ENCODE assay signal across 1 cellular context in the genomic region with DNA sequence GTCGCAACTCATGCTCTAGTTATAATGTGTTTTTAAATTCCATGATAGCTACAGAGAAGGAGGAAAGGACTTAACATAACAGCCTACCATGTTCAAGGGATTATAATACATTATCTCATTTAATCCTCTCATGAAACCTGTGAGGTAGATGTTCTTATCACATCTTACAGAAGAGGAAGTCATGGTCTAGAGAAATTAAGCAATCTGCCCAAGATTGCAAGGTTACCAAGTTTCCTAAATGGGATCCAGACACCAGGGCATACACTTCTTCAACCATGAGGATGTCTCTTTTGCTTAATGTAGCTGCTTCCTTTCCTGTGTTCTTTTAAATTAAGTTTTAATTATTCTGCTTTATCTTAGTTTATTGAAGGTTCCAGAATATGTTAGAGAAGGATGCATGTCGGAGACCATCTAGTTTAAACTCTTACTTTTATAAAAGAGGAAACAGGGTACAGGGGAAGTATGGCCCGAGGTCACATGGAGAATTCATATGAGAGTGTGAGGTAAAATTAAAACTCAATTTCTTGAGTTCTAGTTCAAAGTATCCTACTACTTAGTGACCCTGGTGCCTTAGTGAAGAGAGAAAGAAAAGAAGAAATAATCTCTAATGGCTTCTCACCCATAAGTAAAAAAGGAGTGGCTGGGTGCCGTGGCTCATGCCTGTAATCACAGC.
TF ChIP-seq lines count a peak whose summit lies in the region.

No MANE protein-coding gene starts in this region.

TF ChIP-seq in K562, 482 proteins besides CTCF, POLR2A, EP300 and RAD21 (continues in another document):
- TF ChIP-seq STAG1 (CRISPR knock-in tag; IDR thresholded peaks at IDR 0.05; ENCODE audit: borderline replicate concordance) (no peak), CHD2 (IDR thresholded peaks at IDR 0.05; ENCODE audit: low read depth, low read length) (no peak), FOXK2 (conservative IDR thresholded peaks at IDR 0.05 in 1 of 2, IDR thresholded peaks at IDR 0.05 in 1 of 2; ENCODE audit: low read depth in 2 of 2) (no peak), ZFPM2 (CRISPR knock-in tag; IDR thresholded peaks at IDR 0.05) (no peak), RBM25 (IDR thresholded peaks at IDR 0.05; ENCODE audit: low read depth, low read length, severe bottlenecking) (no peak), ESRRA (IDR thresholded peaks at IDR 0.05; ENCODE audit: borderline replicate concordance, low read depth) (no peak), ZNF24 (IDR thresholded peaks at IDR 0.05) (no peak), TAF7 (tag; IDR thresholded peaks at IDR 0.05) (no peak), HDGF (IDR thresholded peaks at IDR 0.05) (no peak), ZKSCAN8 (CRISPR knock-in tag; IDR thresholded peaks at IDR 0.05) (no peak), SPI1 (IDR thresholded peaks at IDR 0.05; ENCODE audit: borderline replicate concordance, low read depth, low read length) (peak; percentile 86), DDX20 (tag; IDR thresholded peaks at IDR 0.05; ENCODE audit: low read depth) (no peak), SRSF9 (IDR thresholded peaks at IDR 0.05; ENCODE audit: borderline replicate concordance, low read depth, low read length) (no peak), KLF13 (tag; IDR thresholded peaks at IDR 0.05; ENCODE audit: borderline replicate concordance, low read depth) (no peak), SRF (CRISPR knock-in tag; IDR thresholded peaks at IDR 0.05) (no peak), RBFOX2 (IDR thresholded peaks at IDR 0.05; ENCODE audit: low read depth, low read length) (no peak), HNRNPL (IDR thresholded peaks at IDR 0.05; ENCODE audit: low read depth, low read length) (no peak), PCBP2 (IDR thresholded peaks at IDR 0.05; ENCODE audit: low read depth, low read length, poor library complexity, severe bottlenecking) (no peak), U2AF2 (optimal IDR thresholded peaks at IDR 0.05; ENCODE audit: low read depth, low read length) (no peak), MTA1 (IDR thresholded peaks at IDR 0.05; ENCODE audit: borderline replicate concordance) (peak; percentile 53; the same call in 1 of the 2 replicates), TAL1 (IDR thresholded peaks at IDR 0.05) (peak; percentile 44), ZKSCAN1 (IDR thresholded peaks at IDR 0.05; ENCODE audit: low read depth, low read length) (no peak), FOXP1 (CRISPR knock-in tag; IDR thresholded peaks at IDR 0.05) (no peak), MYC (IDR thresholded peaks at IDR 0.05; ENCODE audit: low read depth, low read length) (no peak), MYC (CRISPR knock-in tag; IDR thresholded peaks at IDR 0.05; ENCODE audit: borderline replicate concordance, low read depth) (no peak), CBFA2T2 (conservative IDR thresholded peaks at IDR 0.05) (peak; percentile 45), ZEB2 (IDR thresholded peaks at IDR 0.05) (peak; percentile 45; the same call in 1 of the 2 replicates), TARDBP (IDR thresholded peaks at IDR 0.05) (no peak), PCBP1 (IDR thresholded peaks at IDR 0.05; ENCODE audit: low read depth, low read length, poor library complexity, severe bottlenecking) (no peak), HSF4 (CRISPR knock-in tag; IDR thresholded peaks at IDR 0.05; ENCODE audit: borderline replicate concordance) (no peak), TCF7 (IDR thresholded peaks at IDR 0.05; ENCODE audit: borderline replicate concordance) (no peak), RCOR1 (IDR thresholded peaks at IDR 0.05; ENCODE audit: borderline replicate concordance in 1 of 2, low read depth in 2 of 2, low read length in 2 of 2) (peak in 1 of 2 experiments; percentile 52; a peak in 1 of 4 replicates), CBX2 (IDR thresholded peaks at IDR 0.05; ENCODE audit: insufficient read depth, low read length, poor library complexity, severe bottlenecking) (no peak), KDM2B (CRISPR knock-in tag; IDR thresholded peaks at IDR 0.05) (no peak), BCOR (IDR thresholded peaks at IDR 0.05) (no peak)
- TF ChIP-seq, protein P1, sequence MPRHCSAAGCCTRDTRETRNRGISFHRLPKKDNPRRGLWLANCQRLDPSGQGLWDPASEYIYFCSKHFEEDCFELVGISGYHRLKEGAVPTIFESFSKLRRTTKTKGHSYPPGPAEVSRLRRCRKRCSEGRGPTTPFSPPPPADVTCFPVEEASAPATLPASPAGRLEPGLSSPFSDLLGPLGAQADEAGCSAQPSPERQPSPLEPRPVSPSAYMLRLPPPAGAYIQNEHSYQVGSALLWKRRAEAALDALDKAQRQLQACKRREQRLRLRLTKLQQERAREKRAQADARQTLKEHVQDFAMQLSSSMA (CRISPR knock-in tag; IDR thresholded peaks at IDR 0.05): no peak
- TF ChIP-seq, protein P2, sequence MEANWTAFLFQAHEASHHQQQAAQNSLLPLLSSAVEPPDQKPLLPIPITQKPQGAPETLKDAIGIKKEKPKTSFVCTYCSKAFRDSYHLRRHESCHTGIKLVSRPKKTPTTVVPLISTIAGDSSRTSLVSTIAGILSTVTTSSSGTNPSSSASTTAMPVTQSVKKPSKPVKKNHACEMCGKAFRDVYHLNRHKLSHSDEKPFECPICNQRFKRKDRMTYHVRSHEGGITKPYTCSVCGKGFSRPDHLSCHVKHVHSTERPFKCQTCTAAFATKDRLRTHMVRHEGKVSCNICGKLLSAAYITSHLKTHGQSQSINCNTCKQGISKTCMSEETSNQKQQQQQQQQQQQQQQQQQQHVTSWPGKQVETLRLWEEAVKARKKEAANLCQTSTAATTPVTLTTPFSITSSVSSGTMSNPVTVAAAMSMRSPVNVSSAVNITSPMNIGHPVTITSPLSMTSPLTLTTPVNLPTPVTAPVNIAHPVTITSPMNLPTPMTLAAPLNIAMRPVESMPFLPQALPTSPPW (CRISPR knock-in tag; IDR thresholded peaks at IDR 0.05): no peak
- TF ChIP-seq, protein P3, sequence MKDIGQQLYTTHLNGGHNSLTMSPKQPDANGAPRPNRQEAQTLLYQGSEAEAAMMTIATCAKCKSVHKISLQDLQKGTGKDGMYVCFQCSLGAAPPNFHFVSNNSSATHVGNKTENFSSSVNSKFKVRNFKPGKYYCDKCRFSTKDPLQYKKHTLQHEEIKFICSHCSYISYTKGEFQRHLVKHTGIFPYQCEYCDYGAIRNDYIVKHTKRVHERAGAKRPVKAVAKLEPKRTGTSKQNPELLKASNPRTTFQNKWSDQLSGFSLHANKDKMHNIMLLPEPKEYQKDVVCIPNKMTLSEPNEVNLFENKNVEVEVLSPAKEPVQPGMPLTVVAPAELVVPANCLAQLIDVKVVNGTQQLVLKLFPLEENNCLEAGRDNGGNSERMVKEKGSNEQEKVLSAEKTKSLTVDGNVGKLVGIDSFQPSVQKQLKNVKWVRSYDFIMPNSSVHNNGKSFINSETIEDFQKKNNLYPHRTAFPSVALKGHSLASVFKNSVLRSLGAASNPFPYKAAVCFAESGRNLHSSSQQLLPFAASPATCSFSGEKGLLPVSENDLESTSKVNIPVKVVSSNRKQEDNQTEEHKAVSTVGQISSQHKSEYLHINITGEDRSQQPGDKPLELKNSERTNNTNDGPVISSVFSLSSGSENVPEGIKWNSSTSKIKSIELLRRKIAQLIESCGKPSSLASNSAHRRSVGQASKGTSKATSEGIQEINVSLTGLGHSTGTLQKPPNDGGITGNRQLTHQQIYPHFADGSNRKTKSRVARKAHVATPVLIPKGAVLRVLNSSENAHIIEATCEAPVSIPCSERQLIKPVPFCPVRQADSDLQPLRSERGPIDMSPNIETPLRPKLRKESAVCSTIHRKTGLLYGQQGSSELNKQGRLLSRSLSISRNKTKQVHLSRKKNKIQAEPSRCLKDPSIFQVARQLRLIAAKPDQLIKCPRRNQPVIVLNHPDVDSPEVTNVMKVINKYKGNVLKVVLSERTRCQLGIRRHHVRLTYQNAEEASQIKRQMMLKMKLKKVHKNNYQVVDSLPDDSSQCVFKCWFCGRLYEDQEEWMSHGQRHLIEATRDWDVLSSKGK (CRISPR knock-in tag; IDR thresholded peaks at IDR 0.05): no peak
- TF ChIP-seq, protein P4, sequence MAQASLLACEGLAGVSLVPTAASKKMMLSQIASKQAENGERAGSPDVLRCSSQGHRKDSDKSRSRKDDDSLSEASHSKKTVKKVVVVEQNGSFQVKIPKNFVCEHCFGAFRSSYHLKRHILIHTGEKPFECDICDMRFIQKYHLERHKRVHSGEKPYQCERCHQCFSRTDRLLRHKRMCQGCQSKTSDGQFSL (CRISPR knock-in tag; IDR thresholded peaks at IDR 0.05): no peak
- TF ChIP-seq, protein P4 (tag; IDR thresholded peaks at IDR 0.05): no peak
- TF ChIP-seq, protein P5, sequence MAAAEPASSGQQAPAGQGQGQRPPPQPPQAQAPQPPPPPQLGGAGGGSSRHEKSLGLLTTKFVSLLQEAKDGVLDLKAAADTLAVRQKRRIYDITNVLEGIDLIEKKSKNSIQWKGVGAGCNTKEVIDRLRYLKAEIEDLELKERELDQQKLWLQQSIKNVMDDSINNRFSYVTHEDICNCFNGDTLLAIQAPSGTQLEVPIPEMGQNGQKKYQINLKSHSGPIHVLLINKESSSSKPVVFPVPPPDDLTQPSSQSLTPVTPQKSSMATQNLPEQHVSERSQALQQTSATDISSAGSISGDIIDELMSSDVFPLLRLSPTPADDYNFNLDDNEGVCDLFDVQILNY (CRISPR knock-in tag; IDR thresholded peaks at IDR 0.05): no peak
- TF ChIP-seq, protein P6, sequence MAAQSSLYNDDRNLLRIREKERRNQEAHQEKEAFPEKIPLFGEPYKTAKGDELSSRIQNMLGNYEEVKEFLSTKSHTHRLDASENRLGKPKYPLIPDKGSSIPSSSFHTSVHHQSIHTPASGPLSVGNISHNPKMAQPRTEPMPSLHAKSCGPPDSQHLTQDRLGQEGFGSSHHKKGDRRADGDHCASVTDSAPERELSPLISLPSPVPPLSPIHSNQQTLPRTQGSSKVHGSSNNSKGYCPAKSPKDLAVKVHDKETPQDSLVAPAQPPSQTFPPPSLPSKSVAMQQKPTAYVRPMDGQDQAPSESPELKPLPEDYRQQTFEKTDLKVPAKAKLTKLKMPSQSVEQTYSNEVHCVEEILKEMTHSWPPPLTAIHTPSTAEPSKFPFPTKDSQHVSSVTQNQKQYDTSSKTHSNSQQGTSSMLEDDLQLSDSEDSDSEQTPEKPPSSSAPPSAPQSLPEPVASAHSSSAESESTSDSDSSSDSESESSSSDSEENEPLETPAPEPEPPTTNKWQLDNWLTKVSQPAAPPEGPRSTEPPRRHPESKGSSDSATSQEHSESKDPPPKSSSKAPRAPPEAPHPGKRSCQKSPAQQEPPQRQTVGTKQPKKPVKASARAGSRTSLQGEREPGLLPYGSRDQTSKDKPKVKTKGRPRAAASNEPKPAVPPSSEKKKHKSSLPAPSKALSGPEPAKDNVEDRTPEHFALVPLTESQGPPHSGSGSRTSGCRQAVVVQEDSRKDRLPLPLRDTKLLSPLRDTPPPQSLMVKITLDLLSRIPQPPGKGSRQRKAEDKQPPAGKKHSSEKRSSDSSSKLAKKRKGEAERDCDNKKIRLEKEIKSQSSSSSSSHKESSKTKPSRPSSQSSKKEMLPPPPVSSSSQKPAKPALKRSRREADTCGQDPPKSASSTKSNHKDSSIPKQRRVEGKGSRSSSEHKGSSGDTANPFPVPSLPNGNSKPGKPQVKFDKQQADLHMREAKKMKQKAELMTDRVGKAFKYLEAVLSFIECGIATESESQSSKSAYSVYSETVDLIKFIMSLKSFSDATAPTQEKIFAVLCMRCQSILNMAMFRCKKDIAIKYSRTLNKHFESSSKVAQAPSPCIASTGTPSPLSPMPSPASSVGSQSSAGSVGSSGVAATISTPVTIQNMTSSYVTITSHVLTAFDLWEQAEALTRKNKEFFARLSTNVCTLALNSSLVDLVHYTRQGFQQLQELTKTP (IDR thresholded peaks at IDR 0.05; ENCODE audit: low read depth in 1 of 2, partially characterized antibody in 2 of 2): no peak
- TF ChIP-seq, protein P7, sequence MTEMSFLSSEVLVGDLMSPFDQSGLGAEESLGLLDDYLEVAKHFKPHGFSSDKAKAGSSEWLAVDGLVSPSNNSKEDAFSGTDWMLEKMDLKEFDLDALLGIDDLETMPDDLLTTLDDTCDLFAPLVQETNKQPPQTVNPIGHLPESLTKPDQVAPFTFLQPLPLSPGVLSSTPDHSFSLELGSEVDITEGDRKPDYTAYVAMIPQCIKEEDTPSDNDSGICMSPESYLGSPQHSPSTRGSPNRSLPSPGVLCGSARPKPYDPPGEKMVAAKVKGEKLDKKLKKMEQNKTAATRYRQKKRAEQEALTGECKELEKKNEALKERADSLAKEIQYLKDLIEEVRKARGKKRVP (CRISPR knock-in tag; IDR thresholded peaks at IDR 0.05): no peak
- TF ChIP-seq, protein P8, sequence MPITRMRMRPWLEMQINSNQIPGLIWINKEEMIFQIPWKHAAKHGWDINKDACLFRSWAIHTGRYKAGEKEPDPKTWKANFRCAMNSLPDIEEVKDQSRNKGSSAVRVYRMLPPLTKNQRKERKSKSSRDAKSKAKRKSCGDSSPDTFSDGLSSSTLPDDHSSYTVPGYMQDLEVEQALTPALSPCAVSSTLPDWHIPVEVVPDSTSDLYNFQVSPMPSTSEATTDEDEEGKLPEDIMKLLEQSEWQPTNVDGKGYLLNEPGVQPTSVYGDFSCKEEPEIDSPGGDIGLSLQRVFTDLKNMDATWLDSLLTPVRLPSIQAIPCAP (CRISPR knock-in tag; IDR thresholded peaks at IDR 0.05; ENCODE audit: borderline replicate concordance): no peak
- TF ChIP-seq, protein P9, sequence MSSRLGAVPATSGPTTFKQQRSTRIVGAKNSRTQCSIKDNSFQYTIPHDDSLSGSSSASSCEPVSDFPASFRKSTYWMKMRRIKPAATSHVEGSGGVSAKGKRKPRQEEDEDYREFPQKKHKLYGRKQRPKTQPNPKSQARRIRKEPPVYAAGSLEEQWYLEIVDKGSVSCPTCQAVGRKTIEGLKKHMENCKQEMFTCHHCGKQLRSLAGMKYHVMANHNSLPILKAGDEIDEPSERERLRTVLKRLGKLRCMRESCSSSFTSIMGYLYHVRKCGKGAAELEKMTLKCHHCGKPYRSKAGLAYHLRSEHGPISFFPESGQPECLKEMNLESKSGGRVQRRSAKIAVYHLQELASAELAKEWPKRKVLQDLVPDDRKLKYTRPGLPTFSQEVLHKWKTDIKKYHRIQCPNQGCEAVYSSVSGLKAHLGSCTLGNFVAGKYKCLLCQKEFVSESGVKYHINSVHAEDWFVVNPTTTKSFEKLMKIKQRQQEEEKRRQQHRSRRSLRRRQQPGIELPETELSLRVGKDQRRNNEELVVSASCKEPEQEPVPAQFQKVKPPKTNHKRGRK (tag; IDR thresholded peaks at IDR 0.05): no peak
- TF ChIP-seq, protein P10, sequence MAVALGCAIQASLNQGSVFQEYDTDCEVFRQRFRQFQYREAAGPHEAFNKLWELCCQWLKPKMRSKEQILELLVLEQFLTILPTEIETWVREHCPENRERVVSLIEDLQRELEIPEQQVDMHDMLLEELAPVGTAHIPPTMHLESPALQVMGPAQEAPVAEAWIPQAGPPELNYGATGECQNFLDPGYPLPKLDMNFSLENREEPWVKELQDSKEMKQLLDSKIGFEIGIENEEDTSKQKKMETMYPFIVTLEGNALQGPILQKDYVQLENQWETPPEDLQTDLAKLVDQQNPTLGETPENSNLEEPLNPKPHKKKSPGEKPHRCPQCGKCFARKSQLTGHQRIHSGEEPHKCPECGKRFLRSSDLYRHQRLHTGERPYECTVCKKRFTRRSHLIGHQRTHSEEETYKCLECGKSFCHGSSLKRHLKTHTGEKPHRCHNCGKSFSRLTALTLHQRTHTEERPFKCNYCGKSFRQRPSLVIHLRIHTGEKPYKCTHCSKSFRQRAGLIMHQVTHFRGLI (CRISPR knock-in tag; IDR thresholded peaks at IDR 0.05): no peak
- TF ChIP-seq, protein P11, sequence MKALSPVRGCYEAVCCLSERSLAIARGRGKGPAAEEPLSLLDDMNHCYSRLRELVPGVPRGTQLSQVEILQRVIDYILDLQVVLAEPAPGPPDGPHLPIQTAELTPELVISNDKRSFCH (CRISPR knock-in tag; IDR thresholded peaks at IDR 0.05): no peak
- TF ChIP-seq, protein P11 (tag; IDR thresholded peaks at IDR 0.05): no peak
